Comparison of ENCODE assay signal across 17 cellular contexts in genomic region chr4:159145318-159146006, GRCh38.
"Had no signal": no experiment of that assay in that cellular context is flagged by ENCODE, and none has a peak within 500 bp of the region (broad histone marks: within the 10 kb centered on the region; RNA-seq: fewer than 3 reads in every experiment).

No MANE protein-coding gene starts in this region.

- H3K36me3 ChIP-seq: ascending aorta, breast epithelium, ovary, upper lobe of right lung had no signal

- H3K27me3 ChIP-seq: ascending aorta, breast epithelium, ovary, upper lobe of right lung had no signal

- H3K27me3 Mint-ChIP-seq: activated CD4-positive, alpha-beta T cell treated with anti-CD3 and anti-CD28 coated beads for 36 hours; activated naive CD4-positive, alpha-beta T cell treated with anti-CD3 and anti-CD28 coated beads, Interleukin-2, amount 50 U/mL, for 24 hours; memory B cell; naive thymus-derived CD4-positive, alpha-beta T cell; stimulated activated naive CD8-positive, alpha-beta T cell treated with anti-CD3 and anti-CD28 coated beads, Interleukin-15, amount 100 ng/mL, for 72 hours; T-helper 17 cell had no signal

- ATAC-seq: activated CD4-positive, alpha-beta T cell treated with anti-CD3 and anti-CD28 coated beads for 36 hours; naive thymus-derived CD4-positive, alpha-beta T cell; sciatic nerve; stimulated activated naive CD8-positive, alpha-beta T cell treated with anti-CD3 and anti-CD28 coated beads, Interleukin-15, amount 100 ng/mL, for 72 hours; T-helper 17 cell; upper lobe of right lung had no signal

- DNase-seq: activated CD4-positive, alpha-beta T cell treated with anti-CD3 and anti-CD28 coated beads for 36 hours; activated CD4-positive, alpha-beta T cell treated with anti-CD3 and anti-CD28 coated beads, Interleukin-2, amount 50 U/mL, for 48 hours; activated gamma-delta T cell; dermis blood vessel endothelial cell; effector memory CD4-positive, alpha-beta T cell; naive thymus-derived CD4-positive, alpha-beta T cell; ovary; stimulated activated CD4-positive, alpha-beta T cell treated with anti-CD3 and anti-CD28 coated beads, Interleukin-4, amount 100 ng/mL, for 1 hour; stimulated activated naive CD8-positive, alpha-beta T cell treated with anti-CD3 and anti-CD28 coated beads, Interleukin-15, amount 100 ng/mL, for 72 hours; T-helper 17 cell; upper lobe of right lung had no signal

- H3K9me3 Mint-ChIP-seq: activated naive CD4-positive, alpha-beta T cell treated with anti-CD3 and anti-CD28 coated beads, Interleukin-2, amount 50 U/mL, for 24 hours; naive thymus-derived CD4-positive, alpha-beta T cell; stimulated activated naive CD8-positive, alpha-beta T cell treated with anti-CD3 and anti-CD28 coated beads, Interleukin-15, amount 100 ng/mL, for 72 hours had no signal

- H3K9me3 ChIP-seq: ascending aorta, breast epithelium, ovary, upper lobe of right lung had no signal

- H3K4me1 ChIP-seq: breast epithelium had no signal

- H3K4me3 ChIP-seq: ascending aorta, breast epithelium, ovary, smooth muscle cell, upper lobe of right lung had no signal

- H3K27ac ChIP-seq: ascending aorta, breast epithelium, ovary, upper lobe of right lung had no signal

- H3K4me3 Mint-ChIP-seq: activated CD4-positive, alpha-beta T cell treated with anti-CD3 and anti-CD28 coated beads for 36 hours; activated naive CD4-positive, alpha-beta T cell treated with anti-CD3 and anti-CD28 coated beads, Interleukin-2, amount 50 U/mL, for 24 hours; memory B cell; naive thymus-derived CD4-positive, alpha-beta T cell; stimulated activated naive CD8-positive, alpha-beta T cell treated with anti-CD3 and anti-CD28 coated beads, Interleukin-15, amount 100 ng/mL, for 72 hours; T-helper 17 cell had no signal

- H3K36me3 Mint-ChIP-seq: naive thymus-derived CD4-positive, alpha-beta T cell had no signal

- H3K27ac Mint-ChIP-seq: activated CD4-positive, alpha-beta T cell treated with anti-CD3 and anti-CD28 coated beads for 36 hours; activated naive CD4-positive, alpha-beta T cell treated with anti-CD3 and anti-CD28 coated beads, Interleukin-2, amount 50 U/mL, for 24 hours; memory B cell had no signal
